1 cellular context compared by ENCODE assay signal in the genomic region with DNA sequence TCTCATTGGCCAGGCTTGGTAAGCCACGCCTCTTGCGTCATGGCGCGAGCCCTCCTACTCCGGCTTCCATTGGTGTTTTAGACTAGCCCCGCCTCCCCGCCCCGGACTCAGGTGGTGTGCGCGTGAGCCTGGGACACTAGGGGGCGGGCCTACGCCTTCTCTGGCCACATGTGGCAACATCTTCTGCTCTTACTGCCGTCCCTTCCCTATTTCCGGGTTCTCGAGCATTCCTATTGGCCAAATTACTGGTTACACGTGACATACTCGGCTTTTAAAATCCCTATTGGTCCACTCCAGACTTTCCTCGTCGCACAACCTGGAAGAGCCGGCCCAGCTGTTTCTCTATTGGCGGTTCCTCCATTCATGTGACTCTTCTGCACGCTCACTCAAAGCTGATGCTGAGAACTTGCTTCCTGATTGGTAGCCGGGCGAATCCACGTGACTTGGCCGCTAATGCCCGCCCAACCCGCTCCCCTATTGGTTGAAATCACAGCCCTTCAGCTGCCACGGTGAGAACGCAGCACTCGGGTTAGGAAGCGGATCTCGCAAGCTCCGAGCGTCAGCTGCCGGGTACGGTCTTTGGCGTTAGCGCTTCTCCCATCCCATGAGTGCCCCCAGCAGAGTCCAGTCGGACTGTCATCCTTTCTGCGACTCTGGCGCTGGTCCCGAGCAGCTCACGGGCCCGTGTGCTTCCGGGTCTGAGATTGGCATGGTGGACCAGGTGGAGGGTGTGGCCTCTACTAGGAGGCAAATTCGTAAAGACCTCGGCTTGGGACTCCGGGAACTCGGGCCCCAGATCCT.
TF ChIP-seq lines count a peak whose summit lies in the region.

A gene with protein sequence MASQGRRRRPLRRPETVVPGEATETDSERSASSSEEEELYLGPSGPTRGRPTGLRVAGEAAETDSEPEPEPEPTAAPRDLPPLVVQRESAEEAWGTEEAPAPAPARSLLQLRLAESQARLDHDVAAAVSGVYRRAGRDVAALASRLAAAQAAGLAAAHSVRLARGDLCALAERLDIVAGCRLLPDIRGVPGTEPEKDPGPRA (plus strand): TSS at position 523 of the 801 bp plus-strand sequence. CDS start 513 bp downstream, outside the sequence.

TF ChIP-seq in HepG2, 621 proteins besides CTCF, POLR2A, EP300 and RAD21 (continued from another document and continues in another):
- TF ChIP-seq, protein P1, sequence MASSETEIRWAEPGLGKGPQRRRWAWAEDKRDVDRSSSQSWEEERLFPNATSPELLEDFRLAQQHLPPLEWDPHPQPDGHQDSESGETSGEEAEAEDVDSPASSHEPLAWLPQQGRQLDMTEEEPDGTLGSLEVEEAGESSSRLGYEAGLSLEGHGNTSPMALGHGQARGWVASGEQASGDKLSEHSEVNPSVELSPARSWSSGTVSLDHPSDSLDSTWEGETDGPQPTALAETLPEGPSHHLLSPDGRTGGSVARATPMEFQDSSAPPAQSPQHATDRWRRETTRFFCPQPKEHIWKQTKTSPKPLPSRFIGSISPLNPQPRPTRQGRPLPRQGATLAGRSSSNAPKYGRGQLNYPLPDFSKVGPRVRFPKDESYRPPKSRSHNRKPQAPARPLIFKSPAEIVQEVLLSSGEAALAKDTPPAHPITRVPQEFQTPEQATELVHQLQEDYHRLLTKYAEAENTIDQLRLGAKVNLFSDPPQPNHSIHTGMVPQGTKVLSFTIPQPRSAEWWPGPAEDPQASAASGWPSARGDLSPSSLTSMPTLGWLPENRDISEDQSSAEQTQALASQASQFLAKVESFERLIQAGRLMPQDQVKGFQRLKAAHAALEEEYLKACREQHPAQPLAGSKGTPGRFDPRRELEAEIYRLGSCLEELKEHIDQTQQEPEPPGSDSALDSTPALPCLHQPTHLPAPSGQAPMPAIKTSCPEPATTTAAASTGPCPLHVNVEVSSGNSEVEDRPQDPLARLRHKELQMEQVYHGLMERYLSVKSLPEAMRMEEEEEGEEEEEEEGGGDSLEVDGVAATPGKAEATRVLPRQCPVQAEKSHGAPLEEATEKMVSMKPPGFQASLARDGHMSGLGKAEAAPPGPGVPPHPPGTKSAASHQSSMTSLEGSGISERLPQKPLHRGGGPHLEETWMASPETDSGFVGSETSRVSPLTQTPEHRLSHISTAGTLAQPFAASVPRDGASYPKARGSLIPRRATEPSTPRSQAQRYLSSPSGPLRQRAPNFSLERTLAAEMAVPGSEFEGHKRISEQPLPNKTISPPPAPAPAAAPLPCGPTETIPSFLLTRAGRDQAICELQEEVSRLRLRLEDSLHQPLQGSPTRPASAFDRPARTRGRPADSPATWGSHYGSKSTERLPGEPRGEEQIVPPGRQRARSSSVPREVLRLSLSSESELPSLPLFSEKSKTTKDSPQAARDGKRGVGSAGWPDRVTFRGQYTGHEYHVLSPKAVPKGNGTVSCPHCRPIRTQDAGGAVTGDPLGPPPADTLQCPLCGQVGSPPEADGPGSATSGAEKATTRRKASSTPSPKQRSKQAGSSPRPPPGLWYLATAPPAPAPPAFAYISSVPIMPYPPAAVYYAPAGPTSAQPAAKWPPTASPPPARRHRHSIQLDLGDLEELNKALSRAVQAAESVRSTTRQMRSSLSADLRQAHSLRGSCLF (CRISPR knock-in tag; IDR thresholded peaks at IDR 0.05; ENCODE audit: borderline replicate concordance): no peak
- TF ChIP-seq ZFX (CRISPR knock-in tag; IDR thresholded peaks at IDR 0.05; ENCODE audit: low read depth) (peak; percentile 44), ZNF350 (CRISPR knock-in tag; IDR thresholded peaks at IDR 0.05; ENCODE audit: borderline replicate concordance, low read depth) (peak; percentile 42; the same call in 1 of the 2 replicates), RFXANK (CRISPR knock-in tag; IDR thresholded peaks at IDR 0.05) (peak; percentile 100), ZFY (CRISPR knock-in tag; IDR thresholded peaks at IDR 0.05) (no peak; the same call in 1 of the 2 replicates), ZNF598 (CRISPR knock-in tag; IDR thresholded peaks at IDR 0.05; ENCODE audit: borderline replicate concordance) (0 out of 2 replicates have a peak, but pooled peaks have one; percentile 50), ZNF563 (CRISPR knock-in tag; IDR thresholded peaks at IDR 0.05) (no peak), ZNF572 (CRISPR knock-in tag; IDR thresholded peaks at IDR 0.05) (no peak), SP140L (CRISPR knock-in tag; IDR thresholded peaks at IDR 0.05; ENCODE audit: borderline replicate concordance) (no peak), HNF4A (CRISPR knock-in tag; IDR thresholded peaks at IDR 0.05) (no peak), ZNF12 (CRISPR knock-in tag; IDR thresholded peaks at IDR 0.05) (no peak)
- TF ChIP-seq, protein P2, sequence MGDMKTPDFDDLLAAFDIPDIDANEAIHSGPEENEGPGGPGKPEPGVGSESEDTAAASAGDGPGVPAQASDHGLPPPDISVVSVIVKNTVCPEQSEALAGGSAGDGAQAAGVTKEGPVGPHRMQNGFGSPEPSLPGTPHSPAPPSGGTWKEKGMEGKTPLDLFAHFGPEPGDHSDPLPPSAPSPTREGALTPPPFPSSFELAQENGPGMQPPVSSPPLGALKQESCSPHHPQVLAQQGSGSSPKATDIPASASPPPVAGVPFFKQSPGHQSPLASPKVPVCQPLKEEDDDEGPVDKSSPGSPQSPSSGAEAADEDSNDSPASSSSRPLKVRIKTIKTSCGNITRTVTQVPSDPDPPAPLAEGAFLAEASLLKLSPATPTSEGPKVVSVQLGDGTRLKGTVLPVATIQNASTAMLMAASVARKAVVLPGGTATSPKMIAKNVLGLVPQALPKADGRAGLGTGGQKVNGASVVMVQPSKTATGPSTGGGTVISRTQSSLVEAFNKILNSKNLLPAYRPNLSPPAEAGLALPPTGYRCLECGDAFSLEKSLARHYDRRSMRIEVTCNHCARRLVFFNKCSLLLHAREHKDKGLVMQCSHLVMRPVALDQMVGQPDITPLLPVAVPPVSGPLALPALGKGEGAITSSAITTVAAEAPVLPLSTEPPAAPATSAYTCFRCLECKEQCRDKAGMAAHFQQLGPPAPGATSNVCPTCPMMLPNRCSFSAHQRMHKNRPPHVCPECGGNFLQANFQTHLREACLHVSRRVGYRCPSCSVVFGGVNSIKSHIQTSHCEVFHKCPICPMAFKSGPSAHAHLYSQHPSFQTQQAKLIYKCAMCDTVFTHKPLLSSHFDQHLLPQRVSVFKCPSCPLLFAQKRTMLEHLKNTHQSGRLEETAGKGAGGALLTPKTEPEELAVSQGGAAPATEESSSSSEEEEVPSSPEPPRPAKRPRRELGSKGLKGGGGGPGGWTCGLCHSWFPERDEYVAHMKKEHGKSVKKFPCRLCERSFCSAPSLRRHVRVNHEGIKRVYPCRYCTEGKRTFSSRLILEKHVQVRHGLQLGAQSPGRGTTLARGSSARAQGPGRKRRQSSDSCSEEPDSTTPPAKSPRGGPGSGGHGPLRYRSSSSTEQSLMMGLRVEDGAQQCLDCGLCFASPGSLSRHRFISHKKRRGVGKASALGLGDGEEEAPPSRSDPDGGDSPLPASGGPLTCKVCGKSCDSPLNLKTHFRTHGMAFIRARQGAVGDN (CRISPR knock-in tag; IDR thresholded peaks at IDR 0.05): peak; percentile 56
- TF ChIP-seq, protein P3, sequence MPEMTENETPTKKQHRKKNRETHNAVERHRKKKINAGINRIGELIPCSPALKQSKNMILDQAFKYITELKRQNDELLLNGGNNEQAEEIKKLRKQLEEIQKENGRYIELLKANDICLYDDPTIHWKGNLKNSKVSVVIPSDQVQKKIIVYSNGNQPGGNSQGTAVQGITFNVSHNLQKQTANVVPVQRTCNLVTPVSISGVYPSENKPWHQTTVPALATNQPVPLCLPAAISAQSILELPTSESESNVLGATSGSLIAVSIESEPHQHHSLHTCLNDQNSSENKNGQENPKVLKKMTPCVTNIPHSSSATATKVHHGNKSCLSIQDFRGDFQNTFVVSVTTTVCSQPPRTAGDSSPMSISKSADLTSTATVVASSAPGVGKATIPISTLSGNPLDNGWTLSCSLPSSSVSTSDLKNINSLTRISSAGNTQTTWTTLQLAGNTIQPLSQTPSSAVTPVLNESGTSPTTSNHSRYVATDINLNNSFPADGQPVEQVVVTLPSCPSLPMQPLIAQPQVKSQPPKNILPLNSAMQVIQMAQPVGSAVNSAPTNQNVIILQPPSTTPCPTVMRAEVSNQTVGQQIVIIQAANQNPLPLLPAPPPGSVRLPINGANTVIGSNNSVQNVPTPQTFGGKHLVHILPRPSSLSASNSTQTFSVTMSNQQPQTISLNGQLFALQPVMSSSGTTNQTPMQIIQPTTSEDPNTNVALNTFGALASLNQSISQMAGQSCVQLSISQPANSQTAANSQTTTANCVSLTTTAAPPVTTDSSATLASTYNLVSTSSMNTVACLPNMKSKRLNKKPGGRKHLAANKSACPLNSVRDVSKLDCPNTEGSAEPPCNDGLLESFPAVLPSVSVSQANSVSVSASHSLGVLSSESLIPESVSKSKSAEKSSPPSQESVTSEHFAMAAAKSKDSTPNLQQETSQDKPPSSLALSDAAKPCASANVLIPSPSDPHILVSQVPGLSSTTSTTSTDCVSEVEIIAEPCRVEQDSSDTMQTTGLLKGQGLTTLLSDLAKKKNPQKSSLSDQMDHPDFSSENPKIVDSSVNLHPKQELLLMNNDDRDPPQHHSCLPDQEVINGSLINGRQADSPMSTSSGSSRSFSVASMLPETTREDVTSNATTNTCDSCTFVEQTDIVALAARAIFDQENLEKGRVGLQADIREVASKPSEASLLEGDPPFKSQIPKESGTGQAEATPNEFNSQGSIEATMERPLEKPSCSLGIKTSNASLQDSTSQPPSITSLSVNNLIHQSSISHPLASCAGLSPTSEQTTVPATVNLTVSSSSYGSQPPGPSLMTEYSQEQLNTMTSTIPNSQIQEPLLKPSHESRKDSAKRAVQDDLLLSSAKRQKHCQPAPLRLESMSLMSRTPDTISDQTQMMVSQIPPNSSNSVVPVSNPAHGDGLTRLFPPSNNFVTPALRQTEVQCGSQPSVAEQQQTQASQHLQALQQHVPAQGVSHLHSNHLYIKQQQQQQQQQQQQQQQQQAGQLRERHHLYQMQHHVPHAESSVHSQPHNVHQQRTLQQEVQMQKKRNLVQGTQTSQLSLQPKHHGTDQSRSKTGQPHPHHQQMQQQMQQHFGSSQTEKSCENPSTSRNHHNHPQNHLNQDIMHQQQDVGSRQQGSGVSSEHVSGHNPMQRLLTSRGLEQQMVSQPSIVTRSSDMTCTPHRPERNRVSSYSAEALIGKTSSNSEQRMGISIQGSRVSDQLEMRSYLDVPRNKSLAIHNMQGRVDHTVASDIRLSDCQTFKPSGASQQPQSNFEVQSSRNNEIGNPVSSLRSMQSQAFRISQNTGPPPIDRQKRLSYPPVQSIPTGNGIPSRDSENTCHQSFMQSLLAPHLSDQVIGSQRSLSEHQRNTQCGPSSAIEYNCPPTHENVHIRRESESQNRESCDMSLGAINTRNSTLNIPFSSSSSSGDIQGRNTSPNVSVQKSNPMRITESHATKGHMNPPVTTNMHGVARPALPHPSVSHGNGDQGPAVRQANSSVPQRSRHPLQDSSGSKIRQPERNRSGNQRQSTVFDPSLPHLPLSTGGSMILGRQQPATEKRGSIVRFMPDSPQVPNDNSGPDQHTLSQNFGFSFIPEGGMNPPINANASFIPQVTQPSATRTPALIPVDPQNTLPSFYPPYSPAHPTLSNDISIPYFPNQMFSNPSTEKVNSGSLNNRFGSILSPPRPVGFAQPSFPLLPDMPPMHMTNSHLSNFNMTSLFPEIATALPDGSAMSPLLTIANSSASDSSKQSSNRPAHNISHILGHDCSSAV (CRISPR knock-in tag; IDR thresholded peaks at IDR 0.05; ENCODE audit: borderline replicate concordance): no peak
- TF ChIP-seq, protein P4, sequence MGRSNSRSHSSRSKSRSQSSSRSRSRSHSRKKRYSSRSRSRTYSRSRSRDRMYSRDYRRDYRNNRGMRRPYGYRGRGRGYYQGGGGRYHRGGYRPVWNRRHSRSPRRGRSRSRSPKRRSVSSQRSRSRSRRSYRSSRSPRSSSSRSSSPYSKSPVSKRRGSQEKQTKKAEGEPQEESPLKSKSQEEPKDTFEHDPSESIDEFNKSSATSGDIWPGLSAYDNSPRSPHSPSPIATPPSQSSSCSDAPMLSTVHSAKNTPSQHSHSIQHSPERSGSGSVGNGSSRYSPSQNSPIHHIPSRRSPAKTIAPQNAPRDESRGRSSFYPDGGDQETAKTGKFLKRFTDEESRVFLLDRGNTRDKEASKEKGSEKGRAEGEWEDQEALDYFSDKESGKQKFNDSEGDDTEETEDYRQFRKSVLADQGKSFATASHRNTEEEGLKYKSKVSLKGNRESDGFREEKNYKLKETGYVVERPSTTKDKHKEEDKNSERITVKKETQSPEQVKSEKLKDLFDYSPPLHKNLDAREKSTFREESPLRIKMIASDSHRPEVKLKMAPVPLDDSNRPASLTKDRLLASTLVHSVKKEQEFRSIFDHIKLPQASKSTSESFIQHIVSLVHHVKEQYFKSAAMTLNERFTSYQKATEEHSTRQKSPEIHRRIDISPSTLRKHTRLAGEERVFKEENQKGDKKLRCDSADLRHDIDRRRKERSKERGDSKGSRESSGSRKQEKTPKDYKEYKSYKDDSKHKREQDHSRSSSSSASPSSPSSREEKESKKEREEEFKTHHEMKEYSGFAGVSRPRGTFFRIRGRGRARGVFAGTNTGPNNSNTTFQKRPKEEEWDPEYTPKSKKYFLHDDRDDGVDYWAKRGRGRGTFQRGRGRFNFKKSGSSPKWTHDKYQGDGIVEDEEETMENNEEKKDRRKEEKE (IDR thresholded peaks at IDR 0.05): no peak
- TF ChIP-seq, protein P5, sequence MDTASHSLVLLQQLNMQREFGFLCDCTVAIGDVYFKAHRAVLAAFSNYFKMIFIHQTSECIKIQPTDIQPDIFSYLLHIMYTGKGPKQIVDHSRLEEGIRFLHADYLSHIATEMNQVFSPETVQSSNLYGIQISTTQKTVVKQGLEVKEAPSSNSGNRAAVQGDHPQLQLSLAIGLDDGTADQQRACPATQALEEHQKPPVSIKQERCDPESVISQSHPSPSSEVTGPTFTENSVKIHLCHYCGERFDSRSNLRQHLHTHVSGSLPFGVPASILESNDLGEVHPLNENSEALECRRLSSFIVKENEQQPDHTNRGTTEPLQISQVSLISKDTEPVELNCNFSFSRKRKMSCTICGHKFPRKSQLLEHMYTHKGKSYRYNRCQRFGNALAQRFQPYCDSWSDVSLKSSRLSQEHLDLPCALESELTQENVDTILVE (CRISPR knock-in tag; IDR thresholded peaks at IDR 0.05): peak; percentile 51; the same call in 1 of the 2 replicates
- TF ChIP-seq, protein P6, sequence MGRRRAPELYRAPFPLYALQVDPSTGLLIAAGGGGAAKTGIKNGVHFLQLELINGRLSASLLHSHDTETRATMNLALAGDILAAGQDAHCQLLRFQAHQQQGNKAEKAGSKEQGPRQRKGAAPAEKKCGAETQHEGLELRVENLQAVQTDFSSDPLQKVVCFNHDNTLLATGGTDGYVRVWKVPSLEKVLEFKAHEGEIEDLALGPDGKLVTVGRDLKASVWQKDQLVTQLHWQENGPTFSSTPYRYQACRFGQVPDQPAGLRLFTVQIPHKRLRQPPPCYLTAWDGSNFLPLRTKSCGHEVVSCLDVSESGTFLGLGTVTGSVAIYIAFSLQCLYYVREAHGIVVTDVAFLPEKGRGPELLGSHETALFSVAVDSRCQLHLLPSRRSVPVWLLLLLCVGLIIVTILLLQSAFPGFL (CRISPR knock-in tag; IDR thresholded peaks at IDR 0.05): no peak
